In the genomic region with DNA sequence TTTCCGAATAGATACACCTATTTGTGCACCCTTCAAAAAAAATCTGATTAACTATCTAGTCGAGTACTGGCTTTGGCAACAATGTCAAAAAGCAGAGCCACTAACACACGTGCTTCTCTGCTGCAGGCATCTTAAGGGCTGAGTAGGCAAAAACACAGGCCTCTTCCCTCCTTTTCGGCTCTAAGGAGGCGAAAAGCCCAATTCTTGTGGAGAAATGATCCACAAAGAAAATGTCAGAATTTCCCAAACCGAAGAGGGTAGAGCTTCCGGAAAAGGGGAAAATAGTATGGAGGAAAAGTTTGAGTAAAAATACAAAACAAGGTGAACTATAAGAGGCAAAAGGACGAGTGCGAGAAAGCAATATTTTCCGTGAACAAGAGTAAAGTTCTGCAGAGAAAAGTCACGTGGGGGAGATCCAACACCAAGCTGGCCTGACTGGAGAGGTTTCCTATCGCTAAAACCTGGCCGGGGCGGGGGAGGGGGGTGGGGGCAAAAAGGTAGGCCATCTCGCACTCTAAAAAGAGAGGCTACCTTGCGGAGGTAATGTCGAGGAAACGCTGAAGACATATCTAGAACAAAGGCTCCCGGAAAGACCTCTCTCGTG, we compare ENCODE assay signal across 8 cellular contexts. TPM values are rescaled to one million over a fixed set of nuclear protein-coding genes. Genes with fewer than 3 reads are reported as not detected.
A peak's percentile ranks its signal among the peaks of the same experiment; 100 is the strongest.
DNase-seq lines count a peak whose midpoint lies in the region; ATAC-seq and TF ChIP-seq lines count a peak whose summit lies in the region.

No MANE protein-coding gene starts in this region.

- no peak overlapping the region for H3K23ac ChIP-seq in neuronal stem cell (ENCODE audit: low read depth, low read length, poor library complexity)

- H2BK120ac ChIP-seq in neuronal stem cell (ENCODE audit: low read depth, low read length) = no peak overlapping the region

- H3K9ac ChIP-seq in neuronal stem cell (ENCODE audit: low read depth, low read length, poor library complexity) = peak overlapping the region; percentile 78

- no peak for TF ChIP-seq CTCF in HL-60 (IDR thresholded peaks at IDR 0.05; ENCODE audit: insufficient read depth, low read length)
- TF ChIP-seq CTCF in WI38 (IDR thresholded peaks at IDR 0.05; ENCODE audit: low read depth, low read length) = no peak

- no peak overlapping the region for H2BK15ac ChIP-seq in neuronal stem cell (ENCODE audit: low read length)

- H3K4me1 Mint-ChIP-seq in CD4-positive, CD25-positive, alpha-beta regulatory T cell = peaks cover 7 to 49% (median 31%) of the 10 kb centered on the region in 4 donors

- peaks cover 0 to 8% (median 2%) of the 10 kb centered on the region in 7 donors for H3K9me3 Mint-ChIP-seq in CD4-positive, CD25-positive, alpha-beta regulatory T cell

- peaks cover 24% of the 10 kb centered on the region for H3K27me3 Mint-ChIP-seq in CD4-positive, CD25-positive, alpha-beta regulatory T cell

- H3K79me1 ChIP-seq in neuronal stem cell (ENCODE audit: low read depth, low read length) = no peaks in the 10 kb centered on the region

- H3K18ac ChIP-seq in neuronal stem cell (ENCODE audit: low read length) = peak overlapping the region; percentile 79

- H3K4me2 ChIP-seq in neuronal stem cell (ENCODE audit: insufficient read depth, low read length, poor library complexity, severe bottlenecking) = peak overlapping the region; percentile 45

- H3K27ac Mint-ChIP-seq in CD4-positive, CD25-positive, alpha-beta regulatory T cell = peak overlapping the region; percentile 99 to 100 (median 99)

- H3K27me3 ChIP-seq in CD4-positive, CD25-positive, alpha-beta regulatory T cell (ENCODE audit: control insufficient read depth, insufficient read depth, low read length) = peaks cover 11% of the 10 kb centered on the region
- H3K27me3 ChIP-seq in HL-60 (ENCODE audit: insufficient read depth, poor library complexity, severe bottlenecking) (no peaks in the 10 kb centered on the region), neuronal stem cell (ENCODE audit: control insufficient read depth in 3 of 3, insufficient read depth in 3 of 3, low read depth in 1 of 3, low read length in 3 of 3) (no peaks in the 10 kb centered on the region)

- H3K4me3 Mint-ChIP-seq in CD4-positive, CD25-positive, alpha-beta regulatory T cell = peak overlapping the region; percentile 94 to 99 (median 98)

- H3K27ac ChIP-seq in CD4-positive, CD25-positive, alpha-beta regulatory T cell (ENCODE audit: insufficient read depth, low read length, poor library complexity, severe bottlenecking) = peak overlapping the region; percentile 94
- H3K27ac ChIP-seq in HL-60 (replicated peaks) (peak overlapping the region; percentile 99), neuronal stem cell (replicated peaks; ENCODE audit: low read length) (peak overlapping the region; percentile 40)

- H3K4me1 ChIP-seq in CD4-positive, CD25-positive, alpha-beta regulatory T cell (ENCODE audit: control insufficient read depth, insufficient read depth, low read length, poor library complexity, severe bottlenecking) = peaks cover 34% of the 10 kb centered on the region
- H3K4me1 ChIP-seq in neuronal stem cell (ENCODE audit: control insufficient read depth in 2 of 2, insufficient read depth in 1 of 2, low read depth in 1 of 2, low read length in 2 of 2) = peaks cover 1 to 5% of the 10 kb centered on the region in 2 donors

- H3K36me3 Mint-ChIP-seq in CD4-positive, CD25-positive, alpha-beta regulatory T cell = peaks cover 23% of the 10 kb centered on the region

- no peak overlapping the region for H2AK5ac ChIP-seq in neuronal stem cell (ENCODE audit: low read depth, low read length)

- H3K4ac ChIP-seq in neuronal stem cell (ENCODE audit: low read length) = no peak overlapping the region

- H3K36me3 ChIP-seq in CD4-positive, CD25-positive, alpha-beta regulatory T cell (ENCODE audit: control insufficient read depth, insufficient read depth, low read length) = peaks cover 29% of the 10 kb centered on the region
- peaks cover 10 to 41% of the 10 kb centered on the region in 2 donors for H3K36me3 ChIP-seq in neuronal stem cell (replicated peaks in 1 of 2; ENCODE audit: control insufficient read depth in 2 of 2, insufficient read depth in 2 of 2, low read length in 2 of 2)

- peaks cover 0 to 5% of the 10 kb centered on the region in 2 experiments for H3K9me3 ChIP-seq in CD4-positive, CD25-positive, alpha-beta regulatory T cell (ENCODE audit: control insufficient read depth in 2 of 2, low read length in 2 of 2)
- no peaks in the 10 kb centered on the region for H3K9me3 ChIP-seq in neuronal stem cell (replicated peaks in 1 of 2; ENCODE audit: control insufficient read depth in 2 of 2, insufficient read depth in 1 of 2, low read depth in 1 of 2, low read length in 2 of 2)

- no CpG with 5 or more reads among the region's 20 CpGs for WGBS in neuronal stem cell (ENCODE audit: extremely low coverage in 2 of 2, insufficient read length in 2 of 2, insufficient replicate concordance in 1 of 2), 2 donors

- no peak overlapping the region for H4K91ac ChIP-seq in neuronal stem cell (ENCODE audit: low read depth, low read length, poor library complexity)

- H3K14ac ChIP-seq in neuronal stem cell (ENCODE audit: low read length) = no peak overlapping the region

- H2BK5ac ChIP-seq in neuronal stem cell (ENCODE audit: low read length) = no peak overlapping the region

- peak in 2 of 3 donors; percentile 9 to 40 for DNase-seq in CD4-positive, CD25-positive, alpha-beta regulatory T cell
- DNase-seq in HL-60 (ENCODE audit: low read depth in 1 of 2, low spot score in 1 of 2) (peak in 1 of 2 experiments; percentile 19), fibroblast of peridontal ligament (ENCODE audit: extremely low read depth) (peak; percentile 32), neuronal stem cell (ENCODE audit: low spot score) (no peak), mesenteric fat pad (ENCODE audit: low spot score) (no peak), GF-D8 (lab: John Stamatoyannopoulos, UW) (no peak)

- peak overlapping the region; percentile 98 for H3K4me3 ChIP-seq in CD4-positive, CD25-positive, alpha-beta regulatory T cell (ENCODE audit: low read depth, low read length)
- H3K4me3 ChIP-seq in HL-60 (replicated peaks; ENCODE audit: insufficient read depth, low read length) = peak overlapping the region; percentile 78
- H3K4me3 ChIP-seq in WI38 (ENCODE audit: low read depth, low read length) = peak overlapping the region; percentile 96
- H3K4me3 ChIP-seq in neuronal stem cell (ENCODE audit: low read length in 2 of 2) = peak overlapping the region; percentile 81 to 93

- no peak for ATAC-seq in CD4-positive, CD25-positive, alpha-beta regulatory T cell (ENCODE audit: low read depth in 2 of 2)
- ATAC-seq in GM18868 (IDR thresholded peaks at IDR 0.05; ENCODE audit: unreplicated experiment) = peak; percentile 17

- H2AFZ ChIP-seq in neuronal stem cell (ENCODE audit: low read length) = peak overlapping the region; percentile 90

- H2BK12ac ChIP-seq in neuronal stem cell (ENCODE audit: low read length) = no peak overlapping the region

- H4K8ac ChIP-seq in neuronal stem cell (ENCODE audit: low read depth, low read length) = no peak overlapping the region

RNA-seq across cellular contexts. Expression of gene ZRANB2, which starts 0.6 kb away (rescaled TPM):
- total RNA-seq in CD4-positive, CD25-positive, alpha-beta regulatory T cell = 102 TPM
- polyA plus RNA-seq in CD4-positive, CD25-positive, alpha-beta regulatory T cell = 10 to 100 TPM; 46.1 to 60.7 (median 49.8) TPM
- polyA plus RNA-seq in neuronal stem cell (2013, experiment 1 of 2) = 122 TPM
- 127 TPM for polyA plus RNA-seq in neuronal stem cell (2013, experiment 2 of 2)
- 61.9 TPM for total RNA-seq in mesenteric fat pad

RNA-seq across cellular contexts. Expression of gene PTGER3, which starts 32.7 kb away (rescaled TPM):
- 0.32 TPM for total RNA-seq in CD4-positive, CD25-positive, alpha-beta regulatory T cell
- polyA plus RNA-seq in CD4-positive, CD25-positive, alpha-beta regulatory T cell = not detected
- 0.08 TPM for polyA plus RNA-seq in neuronal stem cell (2013, experiment 1 of 2)
- 0.11 TPM for polyA plus RNA-seq in neuronal stem cell (2013, experiment 2 of 2)
- total RNA-seq in mesenteric fat pad = 253 TPM

Comparison
In these comparisons a context has a peak if more than half of its experiments do, and no peak if none do; other contexts are left out.
1. DNase-seq: peak in CD4-positive, CD25-positive, alpha-beta regulatory T cell (2 of 3) and fibroblast of peridontal ligament (single experiment); none in neuronal stem cell (single experiment), mesenteric fat pad (single experiment) and GF-D8 (single experiment).
2. H3K27ac ChIP-seq: peak in every context shown above with its lines; median percentile 99 in HL-60; 94 in CD4-positive, CD25-positive, alpha-beta regulatory T cell; 40 in neuronal stem cell.
3. RNA of gene PTGER3, which starts 32.7 kb away (total RNA-seq): 253 TPM in mesenteric fat pad (single experiment); 0.32 TPM in CD4-positive, CD25-positive, alpha-beta regulatory T cell (single experiment); every median in the first group is over 100 times any median in the second.
4. Peak in every context shown above with its lines, with median percentiles within 50 percentile points of each other: H3K4me3 ChIP-seq.